7 cellular contexts compared by ENCODE assay signal in genomic region chr5:34180225-34180624, GRCh38.
A peak's percentile ranks its signal among the peaks of the same experiment; 100 is the strongest.
DNase-seq lines count a peak whose midpoint lies in the region; ATAC-seq and TF ChIP-seq lines count a peak whose summit lies in the region.
"Not testable (repeated sequence)": the region's sequence is repeated elsewhere in the genome, so short reads cannot be mapped to it uniquely, and the experiment has no call there.

No MANE protein-coding gene starts in this region.

- not testable (repeated sequence) for H3K4me1 Mint-ChIP-seq in GM23338; activated CD8-positive, alpha-beta T cell treated with anti-CD3 and anti-CD28 coated beads, Interleukin-2, amount 10 ng/mL, durations not matched to agents 7 days and 5 days (ENCODE audit: low read depth); activated naive CD8-positive, alpha-beta T cell treated with anti-CD3 and anti-CD28 coated beads, Interleukin-2, amount 10 ng/mL, durations not matched to agents 7 days and 5 days

- not testable (repeated sequence) for H3K27me3 ChIP-seq in GM23338 (ENCODE audit: insufficient read depth); aorta (ENCODE audit: control insufficient read depth in 1 of 2, insufficient read depth in 2 of 2, low read length in 1 of 2)

- CTCF ChIA-PET in activated CD8-positive, alpha-beta T cell treated with anti-CD3 and anti-CD28 coated beads, Interleukin-2, amount 10 ng/mL, durations not matched to agents 7 days and 5 days (lab: Charles Lee): not testable (repeated sequence)

- not testable (repeated sequence) for DNase-seq in GM23338 (ENCODE audit: low spot score)
- peak; percentile 24 for DNase-seq in activated CD8-positive, alpha-beta T cell treated with anti-CD3 and anti-CD28 coated beads, Interleukin-2, amount 10 ng/mL, durations not matched to agents 7 days and 5 days
- peak; percentile 48 for DNase-seq in activated naive CD8-positive, alpha-beta T cell treated with anti-CD3 and anti-CD28 coated beads, Interleukin-2, amount 10 ng/mL, durations not matched to agents 7 days and 5 days
- DNase-seq in left ventricle myocardium superior: peak; percentile 20
- DNase-seq in mesenteric fat pad (ENCODE audit: low spot score): peak; percentile 89
- peak; percentile 82 for DNase-seq in posterior vena cava (ENCODE audit: low spot score)
- peak; percentile 30 to 64 for DNase-seq in aorta

- H3K36me3 Mint-ChIP-seq in GM23338 (ENCODE audit: low read depth): peaks cover 44% of the 10 kb centered on the region
- H3K36me3 Mint-ChIP-seq in activated CD8-positive, alpha-beta T cell treated with anti-CD3 and anti-CD28 coated beads, Interleukin-2, amount 10 ng/mL, durations not matched to agents 7 days and 5 days (ENCODE audit: low read depth): peaks cover 18% of the 10 kb centered on the region
- H3K36me3 Mint-ChIP-seq in activated naive CD8-positive, alpha-beta T cell treated with anti-CD3 and anti-CD28 coated beads, Interleukin-2, amount 10 ng/mL, durations not matched to agents 7 days and 5 days: peaks cover 11% of the 10 kb centered on the region

- H3K9me3 Mint-ChIP-seq in GM23338; activated CD8-positive, alpha-beta T cell treated with anti-CD3 and anti-CD28 coated beads, Interleukin-2, amount 10 ng/mL, durations not matched to agents 7 days and 5 days (ENCODE audit: insufficient read depth); activated naive CD8-positive, alpha-beta T cell treated with anti-CD3 and anti-CD28 coated beads, Interleukin-2, amount 10 ng/mL, durations not matched to agents 7 days and 5 days: not testable (repeated sequence)

- 94 to 96% methylated on average over 9 of the region's 10 CpGs for WGBS in aorta, 2 donors

- not testable (repeated sequence) for H3K4me3 Mint-ChIP-seq in GM23338; activated CD8-positive, alpha-beta T cell treated with anti-CD3 and anti-CD28 coated beads, Interleukin-2, amount 10 ng/mL, durations not matched to agents 7 days and 5 days; activated naive CD8-positive, alpha-beta T cell treated with anti-CD3 and anti-CD28 coated beads, Interleukin-2, amount 10 ng/mL, durations not matched to agents 7 days and 5 days

- H3K4me2 ChIP-seq in GM23338: not testable (repeated sequence)

- H3K36me3 ChIP-seq in GM23338 (ENCODE audit: insufficient read depth): peaks cover 17% of the 10 kb centered on the region
- H3K36me3 ChIP-seq in aorta (ENCODE audit: control insufficient read depth in 1 of 2, insufficient read depth in 2 of 2, low read length in 1 of 2): not testable (repeated sequence)

- ATAC-seq in GM23338; activated CD8-positive, alpha-beta T cell treated with anti-CD3 and anti-CD28 coated beads, Interleukin-2, amount 10 ng/mL, durations not matched to agents 7 days and 5 days; activated naive CD8-positive, alpha-beta T cell treated with anti-CD3 and anti-CD28 coated beads, Interleukin-2, amount 10 ng/mL, durations not matched to agents 7 days and 5 days (ENCODE audit: low read depth); left ventricle myocardium superior; aorta (ENCODE audit: low FRiP score): not testable (repeated sequence)

- H3K27ac Mint-ChIP-seq in GM23338; activated CD8-positive, alpha-beta T cell treated with anti-CD3 and anti-CD28 coated beads, Interleukin-2, amount 10 ng/mL, durations not matched to agents 7 days and 5 days; activated naive CD8-positive, alpha-beta T cell treated with anti-CD3 and anti-CD28 coated beads, Interleukin-2, amount 10 ng/mL, durations not matched to agents 7 days and 5 days: not testable (repeated sequence)

- H3K9me2 ChIP-seq in GM23338 (ENCODE audit: insufficient read depth): not testable (repeated sequence)

- H3F3A ChIP-seq in GM23338 (replicated peaks; ENCODE audit: low read depth): peaks cover 12% of the 10 kb centered on the region

- H4K20me1 ChIP-seq in GM23338 (replicated peaks; ENCODE audit: insufficient read depth): peaks cover 19% of the 10 kb centered on the region

- TF ChIP-seq CTCF in GM23338 (conservative IDR thresholded peaks at IDR 0.05; ENCODE audit: low read depth in 2 of 2): not testable (repeated sequence)

- H3K27me3 Mint-ChIP-seq in GM23338 (ENCODE audit: insufficient read depth, low read depth, poor library complexity); activated CD8-positive, alpha-beta T cell treated with anti-CD3 and anti-CD28 coated beads, Interleukin-2, amount 10 ng/mL, durations not matched to agents 7 days and 5 days (ENCODE audit: low read depth); activated naive CD8-positive, alpha-beta T cell treated with anti-CD3 and anti-CD28 coated beads, Interleukin-2, amount 10 ng/mL, durations not matched to agents 7 days and 5 days: not testable (repeated sequence)

- H3K79me2 ChIP-seq in GM23338 (replicated peaks; ENCODE audit: insufficient read depth): not testable (repeated sequence)

- H3K4me1 ChIP-seq in GM23338 (ENCODE audit: insufficient read depth); aorta (ENCODE audit: control insufficient read depth in 1 of 2, insufficient read depth in 2 of 2, low read length in 2 of 2): not testable (repeated sequence)

- POLR2A ChIA-PET in activated CD8-positive, alpha-beta T cell treated with anti-CD3 and anti-CD28 coated beads, Interleukin-2, amount 10 ng/mL, durations not matched to agents 7 days and 5 days (lab: Charles Lee); activated naive CD8-positive, alpha-beta T cell treated with anti-CD3 and anti-CD28 coated beads, Interleukin-2, amount 10 ng/mL, durations not matched to agents 7 days and 5 days (lab: Charles Lee): not testable (repeated sequence)

- intact Hi-C loops in left ventricle myocardium superior (cut with micrococcal nuclease); posterior vena cava (cut with DNase I); aorta (cut with DNase I): not testable (repeated sequence)

- H3K9me3 ChIP-seq in aorta (ENCODE audit: control insufficient read depth, low read length): not testable (repeated sequence)

- not testable (repeated sequence) for H3K27ac ChIP-seq in GM23338 (ENCODE audit: low read depth); aorta (ENCODE audit: low read depth in 1 of 2, low read length in 2 of 2)

- H3K4me3 ChIP-seq in GM23338; aorta (ENCODE audit: low read length in 2 of 2): not testable (repeated sequence)

- H2AFZ ChIP-seq in GM23338: not testable (repeated sequence)

TF ChIP-seq in GM23338, 12 proteins besides CTCF, POLR2A, EP300 and RAD21:
- peak; percentile 49 for TF ChIP-seq EZH2phosphoT487 (IDR thresholded peaks at IDR 0.05; ENCODE audit: unreplicated experiment)
